8 cellular contexts compared by ENCODE assay signal in the genomic region with DNA sequence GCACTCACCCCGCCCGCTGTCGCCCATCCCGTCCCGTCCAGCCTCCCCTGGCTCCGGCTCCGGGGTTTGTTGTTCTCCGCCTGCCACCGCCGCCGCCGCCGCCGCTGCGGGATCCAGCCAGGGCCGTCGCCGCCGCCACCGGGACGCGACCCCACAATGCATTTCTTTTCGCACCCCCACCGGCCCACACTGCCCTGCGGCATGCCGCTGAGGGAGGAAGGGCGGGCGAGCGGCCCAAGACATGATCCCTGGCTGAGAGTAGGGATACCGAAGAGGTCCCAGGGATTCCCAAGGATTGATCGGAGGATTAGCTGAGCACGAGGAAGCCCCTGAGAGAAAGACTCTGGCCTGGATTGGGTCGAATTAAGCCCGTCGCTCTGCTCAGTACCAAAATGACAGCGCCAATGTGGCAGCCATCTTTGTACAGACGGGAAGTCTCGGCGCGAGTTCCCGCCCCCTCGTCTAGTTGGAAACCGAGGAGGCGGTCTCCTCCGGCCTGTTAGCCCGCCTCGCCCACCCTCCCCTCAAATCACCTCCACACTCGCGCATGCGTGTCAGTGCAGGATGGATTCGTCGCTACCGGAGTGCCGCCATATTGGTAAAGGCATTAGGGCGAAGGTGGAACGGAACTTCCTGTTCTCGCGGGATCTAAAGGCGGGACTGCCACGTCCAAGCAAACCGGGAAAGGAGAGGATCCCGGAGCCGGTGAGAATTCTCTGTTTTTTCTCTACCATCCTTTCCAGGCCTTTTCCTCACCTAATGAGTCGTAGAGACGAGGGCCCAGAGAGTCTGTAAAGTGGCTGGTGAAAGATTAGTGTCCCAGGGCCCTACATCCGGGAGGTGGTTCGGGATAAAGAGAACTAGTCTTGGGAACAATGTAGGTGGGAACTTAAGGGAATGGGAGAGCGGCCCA. TPM values are rescaled to one million over a fixed set of nuclear protein-coding genes. Genes with fewer than 3 reads are reported as not detected.
DNase-seq lines count a peak whose midpoint lies in the region; ATAC-seq and TF ChIP-seq lines count a peak whose summit lies in the region.

TSS of gene RXRB (minus strand) at position 432 of the 913 bp plus-strand sequence. CDS start at position 243, 189 bp downstream.
A gene with protein sequence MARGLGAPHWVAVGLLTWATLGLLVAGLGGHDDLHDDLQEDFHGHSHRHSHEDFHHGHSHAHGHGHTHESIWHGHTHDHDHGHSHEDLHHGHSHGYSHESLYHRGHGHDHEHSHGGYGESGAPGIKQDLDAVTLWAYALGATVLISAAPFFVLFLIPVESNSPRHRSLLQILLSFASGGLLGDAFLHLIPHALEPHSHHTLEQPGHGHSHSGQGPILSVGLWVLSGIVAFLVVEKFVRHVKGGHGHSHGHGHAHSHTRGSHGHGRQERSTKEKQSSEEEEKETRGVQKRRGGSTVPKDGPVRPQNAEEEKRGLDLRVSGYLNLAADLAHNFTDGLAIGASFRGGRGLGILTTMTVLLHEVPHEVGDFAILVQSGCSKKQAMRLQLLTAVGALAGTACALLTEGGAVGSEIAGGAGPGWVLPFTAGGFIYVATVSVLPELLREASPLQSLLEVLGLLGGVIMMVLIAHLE (plus strand): TSS at position 634 of the 913 bp plus-strand sequence. CDS start 379 bp downstream, outside the sequence.

- H3K36me3 ChIP-seq in KMS-11 (ENCODE audit: insufficient read depth) (no peaks in the 10 kb centered on the region), Panc1 (ENCODE audit: control insufficient read depth, insufficient read depth, low read length) (peaks cover 19% of the 10 kb centered on the region)

- H3K4me1 ChIP-seq in KMS-11 (ENCODE audit: low read depth, poor library complexity, severe bottlenecking) (peaks cover 25% of the 10 kb centered on the region), Panc1 (ENCODE audit: control insufficient read depth, insufficient read depth, low read length) (peaks cover 38% of the 10 kb centered on the region)

- H3K27ac ChIP-seq in KMS-11 = peak within 1 kb of the TSS; percentile 87
- peak within 1 kb of the TSS; percentile 93 for H3K27ac ChIP-seq in Panc1 (ENCODE audit: low read length)

- H3K9me3 Mint-ChIP-seq in activated T-cell treated with anti-CD3 and anti-CD28 coated beads, Interleukin-2, amount 50 U/mL, for 24 hours = no peaks in the 10 kb centered on the region

- no peaks in the 10 kb centered on the region for H3K27me3 Mint-ChIP-seq in activated T-cell treated with anti-CD3 and anti-CD28 coated beads, Interleukin-2, amount 50 U/mL, for 24 hours

- TF ChIP-seq CTCF in KMS-11 (conservative IDR thresholded peaks at IDR 0.05; ENCODE audit: low read depth, low read length) (no peak), Panc1 (IDR thresholded peaks at IDR 0.05) (no peak), epithelial cell of proximal tubule (conservative IDR thresholded peaks at IDR 0.05; ENCODE audit: low read depth, low read length) (no peak)

- CTCF ChIA-PET in Panc1 (lab: Charles Lee) = no interaction called here

- H3K4me3 ChIP-seq in KMS-11 (IDR thresholded peaks at IDR 0.05; ENCODE audit: insufficient read depth, low read depth, low read length) (no peak within 1 kb of the TSS), Panc1 (ENCODE audit: low read depth in 2 of 2, low read length in 2 of 2) (peak within 1 kb of the TSS; percentile 68 to 100), epithelial cell of proximal tubule (ENCODE audit: low read depth, low read length) (peak within 1 kb of the TSS; percentile 86)

- in situ Hi-C loops in Panc1 (cut with HindIII; ENCODE audit: low pct_unique_long_range_greater_than_20kb, low sequenced_read_pairs) = no loop called here

- BruUV-seq in Panc1 (replicated peaks; lab: Mats Ljungman, UMichigan) = no TSS peak

- H4K20me1 ChIP-seq in KMS-11 (ENCODE audit: insufficient read depth) = no peaks in the 10 kb centered on the region

- peak within 1 kb of the TSS; percentile 98 for H3K4me3 Mint-ChIP-seq in activated T-cell treated with anti-CD3 and anti-CD28 coated beads, Interleukin-2, amount 50 U/mL, for 24 hours

- peaks cover 24% of the 10 kb centered on the region for H3K79me2 ChIP-seq in KMS-11 (ENCODE audit: insufficient read depth, low read depth)

- DNase-seq in DMS 273 (lab: John Stamatoyannopoulos, UW; ENCODE audit: unreplicated experiment) = peak; percentile 100
- DNase-seq in Panc1 (ENCODE audit: low read depth, low spot score) = peak; percentile 97
- peak; percentile 97 for DNase-seq in activated T-cell treated with anti-CD3 and anti-CD28 coated beads, Interleukin-2, amount 50 U/mL, for 24 hours
- DNase-seq in epithelial cell of proximal tubule (ENCODE audit: low read depth) = peak; percentile 91
- DNase-seq in mucosa of gallbladder (ENCODE audit: low spot score) = peak; percentile 100
- DNase-seq in stimulated activated CD8-positive, alpha-beta memory T cell treated with anti-CD3 and anti-CD28 coated beads, Interleukin-4, amount 100 ng/mL, for 24 hours (ENCODE audit: low read depth) = peak; percentile 99

- POLR2A ChIA-PET in Panc1 (lab: Charles Lee) = interaction anchor here (0.7 kb wide), 2 partner anchors 41 to 182 kb away, joined by 11 to 15 read pairs; no protein-coding TSS in a partner anchor

- H2AFZ ChIP-seq in KMS-11 (ENCODE audit: low read depth) = peak within 1 kb of the TSS; percentile 93

- H3K36me3 Mint-ChIP-seq in activated T-cell treated with anti-CD3 and anti-CD28 coated beads, Interleukin-2, amount 50 U/mL, for 24 hours (ENCODE audit: low read depth) = peaks cover 84% of the 10 kb centered on the region

- H3K4me2 ChIP-seq in KMS-11 = peak within 1 kb of the TSS; percentile 85

- no peaks in the 10 kb centered on the region for H3K9me3 ChIP-seq in Panc1 (ENCODE audit: control insufficient read depth, insufficient read depth, low read depth, low read length)

- intact Hi-C loops in Panc1 (cut with micrococcal nuclease; ENCODE audit: unreplicated experiment) = no loop called here

- ATAC-seq in GM21717 (IDR thresholded peaks at IDR 0.05; ENCODE audit: unreplicated experiment) (peak; percentile 42), Panc1 (peak; percentile 78)

- H3K27me3 ChIP-seq in KMS-11 (ENCODE audit: insufficient read depth, low read depth) (no peaks in the 10 kb centered on the region), Panc1 (ENCODE audit: control insufficient read depth, insufficient read depth, low read length) (no peaks in the 10 kb centered on the region)

- H3K4me1 Mint-ChIP-seq in activated T-cell treated with anti-CD3 and anti-CD28 coated beads, Interleukin-2, amount 50 U/mL, for 24 hours (ENCODE audit: low read depth) = peaks cover 68% of the 10 kb centered on the region

- peak within 1 kb of the TSS; percentile 96 for H3K9ac ChIP-seq in KMS-11

- H3K27ac Mint-ChIP-seq in activated T-cell treated with anti-CD3 and anti-CD28 coated beads, Interleukin-2, amount 50 U/mL, for 24 hours = peak within 1 kb of the TSS; percentile 99

RNA-seq across cellular contexts. Expression of gene RXRB, which starts in this region (rescaled TPM):
- total RNA-seq in Panc1 (2021; ENCODE audit: unreplicated experiment) (27.4 TPM), epithelial cell of proximal tubule (15.0 and 15.1 TPM in 2 replicates), mucosa of gallbladder (56.8 TPM)
- polyA plus RNA-seq in Panc1 (2012; ENCODE audit: insufficient read length) = 28.5 TPM

RNA-seq across cellular contexts. Expression of the second gene that starts in this region (rescaled TPM):
- total RNA-seq in Panc1 (2021; ENCODE audit: unreplicated experiment) (135 TPM), epithelial cell of proximal tubule (70.8 and 97.8 TPM in 2 replicates), mucosa of gallbladder (120 TPM)
- 155 TPM for polyA plus RNA-seq in Panc1 (2012; ENCODE audit: insufficient read length)
